ENCODE assay signal across 17 cellular contexts in the genomic region with DNA sequence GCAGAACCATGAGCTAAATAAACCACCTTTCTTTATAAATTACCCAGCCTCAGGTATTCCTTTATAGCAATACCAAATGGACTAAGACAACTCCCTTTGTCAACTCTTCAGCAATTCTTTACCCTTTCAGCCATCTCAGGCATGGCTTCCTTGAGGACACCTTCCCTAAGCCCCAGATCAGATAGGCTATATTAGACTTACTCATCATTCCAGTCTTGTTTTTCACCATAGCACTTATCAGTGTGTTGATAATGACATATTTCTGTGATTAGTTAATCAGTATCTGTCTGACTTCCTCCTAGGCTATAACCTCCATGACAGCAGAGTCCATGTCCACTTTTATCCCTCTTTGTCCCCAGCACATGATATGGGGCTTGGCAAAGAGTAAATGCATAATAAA.
"Had no signal": no experiment of that assay in that cellular context is flagged by ENCODE, and none has a peak within 500 bp of the region (broad histone marks: within the 10 kb centered on the region; RNA-seq: fewer than 3 reads in every experiment).

No MANE protein-coding gene starts in this region.

- FAIRE-seq: endometrium had no signal

- H3K9me3 Mint-ChIP-seq: nephron progenitor cell had no signal

- H3K27ac Mint-ChIP-seq: naive thymus-derived CD4-positive, alpha-beta T cell; nephron progenitor cell had no signal

- H3K4me3 Mint-ChIP-seq: naive thymus-derived CD4-positive, alpha-beta T cell; nephron progenitor cell had no signal

- ATAC-seq: naive thymus-derived CD4-positive, alpha-beta T cell; sciatic nerve had no signal

- H3K36me3 ChIP-seq: esophagus squamous epithelium, left ventricle myocardium inferior, upper lobe of left lung, uterus had no signal

- H3K4me1 Mint-ChIP-seq: naive thymus-derived CD4-positive, alpha-beta T cell; nephron progenitor cell had no signal

- H3K4me3 ChIP-seq: esophagus squamous epithelium, left ventricle myocardium inferior, lung, skin epidermis, upper lobe of left lung, uterus had no signal

- H3K4me1 ChIP-seq: left ventricle myocardium inferior, upper lobe of left lung, uterus had no signal

- H3K9me3 ChIP-seq: esophagus squamous epithelium, left ventricle myocardium inferior, upper lobe of left lung, uterus had no signal

- H3K27ac ChIP-seq: esophagus squamous epithelium, left ventricle myocardium inferior, upper lobe of left lung, uterus had no signal

- H3K36me3 Mint-ChIP-seq: naive thymus-derived CD4-positive, alpha-beta T cell had no signal

- H3K27me3 ChIP-seq: esophagus squamous epithelium, upper lobe of left lung, uterus had no signal

- DNase-seq: effector memory CD4-positive, alpha-beta T cell; esophagus squamous epithelium; foreskin fibroblast; head of caudate nucleus; hippocampal formation; kidney glomerular epithelial cell; left ventricle myocardium inferior; naive thymus-derived CD4-positive, alpha-beta T cell; nephron progenitor cell; stimulated activated CD4-positive, alpha-beta T cell treated with anti-CD3 and anti-CD28 coated beads, Interleukin-12 subunit alpha, Interleukin-12 subunit beta, amount 100 ng/mL, for 4 hours; stimulated activated naive CD4-positive, alpha-beta T cell treated with Interleukin-2 at 50 U/mL for 16 hours; upper lobe of left lung; uterus had no signal
